Comparison of ENCODE assay signal across 8 cellular contexts in genomic region chr14:88562831-88563686, GRCh38. TPM values are rescaled to one million over a fixed set of nuclear protein-coding genes. Genes with fewer than 3 reads are reported as not detected.
A peak's percentile ranks its signal among the peaks of the same experiment; 100 is the strongest.
DNase-seq lines count a peak whose midpoint lies in the region; ATAC-seq and TF ChIP-seq lines count a peak whose summit lies in the region.

Gene ZC3H14, plus strand, starts transcription at chr14:88563037. Its CDS starts 97 bp downstream, at chr14:88563134.

- peak; percentile 75 for DNase-seq in DMS114 treated with DMSO at 0.1 percent for 48 hours (lab: John Stamatoyannopoulos, UW; ENCODE audit: unreplicated experiment)
- peak; percentile 88 for DNase-seq in HuH-7 (ENCODE audit: low spot score)
- peak; percentile 90 for DNase-seq in OCI-LY7 (ENCODE audit: low spot score)
- DNase-seq in activated T-cell treated with anti-CD3 and anti-CD28 coated beads for 24 hours (ENCODE audit: low read depth) = peak; percentile 86
- DNase-seq in epithelial cell of esophagus (ENCODE audit: low read depth) = peak; percentile 88
- peak; percentile 83 to 92 (median 90) for DNase-seq in mucosa of descending colon
- peak; percentile 64 to 71 for DNase-seq in stimulated activated CD8-positive, alpha-beta memory T cell treated with anti-CD3 and anti-CD28 coated beads, Interleukin-4, amount 100 ng/mL, for 4 hours (ENCODE audit: low read depth in 2 of 2, low spot score in 1 of 2)

- peak within 1 kb of the TSS; percentile 43 for H3K27ac ChIP-seq in OCI-LY7 (ENCODE audit: low read depth, low read length, poor library complexity, severe bottlenecking)

- CTCF ChIA-PET in OCI-LY7 (lab: Charles Lee; ENCODE audit: unreplicated experiment) = interaction anchor here (0.5 kb wide), 1 partner anchor 237 kb away, joined by 3 read pairs; no protein-coding TSS in a partner anchor

- peak within 1 kb of the TSS; percentile 71 for H3K4me2 ChIP-seq in OCI-LY7 (ENCODE audit: low read length)

- H3K4me1 ChIP-seq in OCI-LY7 (ENCODE audit: insufficient read depth, low read length, poor library complexity, severe bottlenecking) (peaks cover 16% of the 10 kb centered on the region), mucosa of descending colon (ENCODE audit: low read depth) (peaks cover 19% of the 10 kb centered on the region)

- H4K20me1 ChIP-seq in OCI-LY7 (ENCODE audit: insufficient read depth, low read length) = 0 out of 2 replicates have a peak, but pooled peaks cover 5% of the 10 kb centered on the region

- no peaks in the 10 kb centered on the region for H3K9me2 ChIP-seq in OCI-LY7 (ENCODE audit: insufficient read depth, low read length)

- peak within 1 kb of the TSS; percentile 83 for H2AFZ ChIP-seq in OCI-LY7 (ENCODE audit: low read length)

- peaks cover 25% of the 10 kb centered on the region for H3K79me2 ChIP-seq in OCI-LY7 (ENCODE audit: insufficient read depth, low read depth, low read length)

- H3K9me3 ChIP-seq in OCI-LY7 (ENCODE audit: low read length) (peaks cover 7% of the 10 kb centered on the region), mucosa of descending colon (no peaks in the 10 kb centered on the region)

- POLR2A ChIA-PET in OCI-LY7 (lab: Charles Lee) = interaction anchor here (0.7 kb wide), 1 partner anchor 1154 kb away, joined by 3 read pairs; no protein-coding TSS in a partner anchor

- H3K36me3 ChIP-seq in OCI-LY7 (ENCODE audit: insufficient read depth, low read length) (peaks cover 23% of the 10 kb centered on the region), mucosa of descending colon (ENCODE audit: low read depth) (no peaks in the 10 kb centered on the region)

- TF ChIP-seq CTCF in OCI-LY7 (conservative IDR thresholded peaks at IDR 0.05; ENCODE audit: low read length) (peak; percentile 39; the same call in 1 of the 2 replicates), epithelial cell of esophagus (IDR thresholded peaks at IDR 0.05; ENCODE audit: insufficient read depth, low read depth, low read length, missing control alignments) (no peak), mucosa of descending colon (IDR thresholded peaks at IDR 0.05) (no peak)

- H3K4me3 ChIP-seq in OCI-LY7 (ENCODE audit: low read depth, low read length, poor library complexity, severe bottlenecking) (peak within 1 kb of the TSS; percentile 94), epithelial cell of esophagus (ENCODE audit: low read length) (peak within 1 kb of the TSS; percentile 50), mucosa of descending colon (peak within 1 kb of the TSS; percentile 75)

- ATAC-seq in GM21515 (IDR thresholded peaks at IDR 0.05; ENCODE audit: unreplicated experiment) (peak; percentile 95), mucosa of descending colon (peak; percentile 98)

- intact Hi-C loops in OCI-LY7 (cut with micrococcal nuclease; ENCODE audit: unreplicated experiment) = loop anchor here (1.0 to 10.0 kb wide), 2 partner anchors 178 to 229 kb away; partner anchors contain the start of genes EML5 and SPATA7
- intact Hi-C loops in mucosa of descending colon (cut with DNase I, micrococcal nuclease) = loop anchor here in 1 of 2 donors (5.0 kb wide), 1 partner anchor 71 kb away; no protein-coding TSS in a partner anchor

- BruUV-seq in OCI-LY7 (replicated peaks; lab: Mats Ljungman, UMichigan) = no TSS peak

RNA-seq across cellular contexts. Expression of gene ZC3H14, which starts in this region (rescaled TPM):
- 51.9 and 53.5 TPM in 2 replicates for total RNA-seq in OCI-LY7 (2014; rRNA removed; shearing (Covaris generic))
- 36.6 and 45.2 TPM in 2 replicates for total RNA-seq in OCI-LY7 (2022)
- total RNA-seq in mucosa of descending colon = 10 to 100 TPM; 55.9 to 72.9 (median 70.7) TPM

Comparison
In these comparisons a context has a peak if more than half of its experiments do, and no peak if none do; other contexts are left out.
1. Peak in every context shown above with its lines: DNase-seq, ATAC-seq, H3K4me3 ChIP-seq and H3K27ac ChIP-seq.